In the genomic region with DNA sequence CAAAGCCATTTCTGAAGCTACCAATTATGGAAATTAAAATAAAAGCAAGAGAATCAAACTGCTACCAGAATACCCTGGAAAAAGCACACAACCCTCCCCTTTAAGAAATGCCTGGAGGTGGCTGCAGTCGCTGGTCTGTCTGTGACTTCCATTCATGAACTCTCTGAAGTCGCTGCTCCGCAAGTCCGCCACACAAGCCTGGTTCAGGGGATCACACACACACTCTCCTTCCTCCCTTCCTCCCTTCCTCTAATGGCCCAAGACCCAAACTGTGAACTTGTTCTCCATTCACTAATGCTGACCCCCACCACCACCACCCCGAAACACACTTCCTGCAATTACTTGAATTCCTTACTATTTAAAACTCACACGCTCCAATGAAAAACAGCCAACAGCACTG, we compare ENCODE assay signal across 8 cellular contexts. TPM values are rescaled to one million over a fixed set of nuclear protein-coding genes. Genes with fewer than 3 reads are reported as not detected.
DNase-seq lines count a peak whose midpoint lies in the region; ATAC-seq, FAIRE-seq and TF ChIP-seq lines count a peak whose summit lies in the region.
"Had no signal": no experiment of that assay in that cellular context is flagged by ENCODE, and none has a peak within 500 bp of the region (broad histone marks: within the 10 kb centered on the region; RNA-seq: fewer than 3 reads in every experiment).

No MANE protein-coding gene starts in this region.

- POLR2A ChIA-PET in RWPE1 (lab: Yijun Ruan, JAX; ENCODE audit: low non-redundant PET): no interaction called here

- peaks cover 0 to 37% (median 12%) of the 10 kb centered on the region in 3 donors for H3K27me3 ChIP-seq in stomach

- in situ Hi-C loops in KBM-7 (cut with MboI; ENCODE audit: low pct_unique_long_range_greater_than_20kb, low sequenced_read_pairs): no loop called here
- in situ Hi-C loops in astrocyte of the spinal cord (cut with HindIII; ENCODE audit: low sequenced_read_pairs): no loop called here

- TF ChIP-seq CTCF in astrocyte of the spinal cord (IDR thresholded peaks at IDR 0.05; ENCODE audit: low read depth, low read length) (no peak), kidney (IDR thresholded peaks at IDR 0.05; ENCODE audit: borderline replicate concordance, extremely low read depth, insufficient read depth) (no peak), stomach (IDR thresholded peaks at IDR 0.05) (no peak), RWPE1 (conservative IDR thresholded peaks at IDR 0.05; ENCODE audit: low read depth) (no peak)

- no peaks in the 10 kb centered on the region for H3K9me3 ChIP-seq in kidney (ENCODE audit: control insufficient read depth in 1 of 2, low read length in 2 of 2)
- no peaks in the 10 kb centered on the region for H3K9me3 ChIP-seq in stomach

- ATAC-seq in HG03378 (IDR thresholded peaks at IDR 0.05; ENCODE audit: unreplicated experiment): no peak

- DNase-seq in KBM-7 (peak; percentile 73), astrocyte of the spinal cord (ENCODE audit: low read depth, low spot score) (no peak), kidney (no peak), stomach (no peak), RWPE1 (ENCODE audit: low spot score) (no peak)
- no peak for DNase-seq in stimulated activated CD8-positive, alpha-beta memory T cell treated with anti-CD3 and anti-CD28 coated beads, Interleukin-4, amount 100 ng/mL, for 48 hours

- H3K36me3 ChIP-seq in kidney (ENCODE audit: control insufficient read depth in 1 of 2, insufficient read depth in 2 of 2, low read length in 2 of 2) (no peaks in the 10 kb centered on the region), stomach (no peaks in the 10 kb centered on the region)

- H3K9ac ChIP-seq in kidney (ENCODE audit: low read length in 2 of 2): no peak overlapping the region

- TF ChIP-seq EP300 in stomach (IDR thresholded peaks at IDR 0.05): no peak

- FAIRE-seq in kidney (lab: Jason Lieb, UNC): no peak
- FAIRE-seq: endometrium had no signal

- WGBS in stomach, 5 donors: 51 to 73% (median 58%) methylated on average over 6 of the region's 6 CpGs

- peak overlapping the region; percentile 42 for H3K4me3 ChIP-seq in astrocyte of the spinal cord (ENCODE audit: low read depth, low read length)
- peak overlapping the region; percentile 62 to 68 for H3K4me3 ChIP-seq in kidney (ENCODE audit: low read length in 2 of 2)
- H3K4me3 ChIP-seq in stomach: peak overlapping the region; percentile 40 to 53 (median 51)

- intact Hi-C loops in kidney (cut with DNase I) (no loop called here), stomach (cut with DNase I; ENCODE audit: low total_unique reads) (no loop called here)

- H3K4me1 ChIP-seq in kidney (ENCODE audit: control insufficient read depth in 1 of 2, insufficient read depth in 1 of 2, low read depth in 1 of 2, low read length in 2 of 2) (peaks cover 6% of the 10 kb centered on the region in 2 donors), stomach (peaks cover 4 to 50% (median 28%) of the 10 kb centered on the region in 4 donors)

- TF ChIP-seq POLR2A in stomach (IDR thresholded peaks at IDR 0.05): no peak

- CTCF ChIA-PET in RWPE1 (lab: Yijun Ruan, JAX): interaction anchor here (0.6 kb wide), 1 partner anchor 312 kb away, joined by 4 read pairs; no protein-coding TSS in a partner anchor

- H3K27ac ChIP-seq in kidney (ENCODE audit: low read depth in 2 of 2, low read length in 2 of 2) (peak overlapping the region in 1 of 2 donors; percentile 7), stomach (peak overlapping the region in 3 of 5 donors; percentile 25 to 70 (median 28)), RWPE1 (no peak overlapping the region)

RNA-seq across cellular contexts. Expression of a gene that starts 1.0 kb away (rescaled TPM):
- total RNA-seq in kidney (3.7 TPM), stomach (10 to 100 TPM in 3 of 5 donors, 1 to 10 TPM in 1, under 1 TPM in 1; 0.43 to 58.0 (median 10.8) TPM)
- polyA plus RNA-seq in kidney (ENCODE audit: insufficient read depth, low read depth, low replicate concordance) (4.6 TPM), stomach (1 to 10 TPM in 1 of 3 donors, under 1 TPM in 2; 0.37 to 1.2 (median 0.88) TPM)
